ENCODE assay signal across 12 cellular contexts in the genomic region with DNA sequence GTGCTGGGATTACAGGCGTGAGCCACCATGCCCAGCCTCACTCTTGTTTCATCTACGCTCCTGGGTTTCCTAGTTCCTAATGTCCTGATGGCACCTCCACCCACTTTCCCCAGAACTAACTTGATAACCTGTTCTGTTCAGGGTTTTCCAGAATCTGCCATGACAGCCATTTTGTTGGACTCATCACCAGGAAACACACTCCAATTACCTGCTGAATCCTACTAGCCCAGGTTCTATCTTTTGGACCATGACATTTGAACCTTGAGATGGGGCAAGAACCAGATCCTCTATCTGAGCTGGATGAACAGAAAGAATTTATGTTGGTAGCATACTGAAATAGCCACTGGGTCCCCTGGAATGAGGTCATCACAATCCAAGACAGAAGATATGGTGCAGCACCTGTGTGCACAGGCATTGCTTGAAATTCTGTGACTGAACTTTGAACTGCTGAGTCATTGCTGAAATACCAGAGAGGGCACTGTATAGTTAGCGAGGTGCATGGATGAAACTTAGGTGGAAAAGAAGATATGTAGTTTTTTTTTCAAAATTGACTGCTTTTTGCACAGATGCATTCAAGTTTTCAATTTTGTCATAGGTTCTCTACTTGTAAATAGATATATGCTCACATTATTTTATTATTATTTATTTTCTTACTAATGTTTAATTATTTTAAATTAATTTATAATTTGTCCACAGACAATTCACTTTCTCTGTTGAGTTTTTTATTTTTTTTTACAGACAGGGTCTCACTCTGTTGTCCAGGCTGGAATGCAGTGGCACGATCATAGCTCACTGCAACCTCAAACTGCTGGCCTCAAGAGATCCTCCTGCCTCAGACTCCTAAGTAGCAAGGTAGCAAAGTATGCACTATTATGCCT. TPM values are rescaled to one million over a fixed set of nuclear protein-coding genes. Genes with fewer than 3 reads are reported as not detected.
DNase-seq lines count a peak whose midpoint lies in the region; ATAC-seq and TF ChIP-seq lines count a peak whose summit lies in the region.
"Had no signal": no experiment of that assay in that cellular context is flagged by ENCODE, and none has a peak within 500 bp of the region (broad histone marks: within the 10 kb centered on the region; RNA-seq: fewer than 3 reads in every experiment).

No MANE protein-coding gene starts in this region.

- no peaks in the 10 kb centered on the region for H3K9me3 Mint-ChIP-seq in activated CD4-positive, alpha-beta T cell treated with anti-CD3 and anti-CD28 coated beads for 36 hours (ENCODE audit: low read depth)
- peaks cover 4% of the 10 kb centered on the region for H3K9me3 Mint-ChIP-seq in activated CD4-positive, alpha-beta T cell treated with anti-CD3 and anti-CD28 coated beads, Interleukin-2, amount 10 ng/mL, durations not matched to agents 24 days and 14 days
- H3K9me3 Mint-ChIP-seq in stimulated activated naive B cell treated with anti-CD40 and anti-IgM and Interleukin-4, amounts not matched to agents 10 μg/mL and 1 μg/mL and 100 μg/mL, for 72 hours: no peaks in the 10 kb centered on the region
- H3K9me3 Mint-ChIP-seq: activated naive CD8-positive, alpha-beta T cell treated with anti-CD3 and anti-CD28 coated beads, Interleukin-2, amount 50 U/mL, for 24 hours had no signal

- no peak overlapping the region for H2AFZ ChIP-seq in MM.1S (ENCODE audit: low read length)

- H3K27me3 ChIP-seq in MM.1S (replicated peaks; ENCODE audit: insufficient read depth, low read length): no peaks in the 10 kb centered on the region

- TF ChIP-seq CTCF in MM.1S (IDR thresholded peaks at IDR 0.05; ENCODE audit: low read length): no peak

- H3K4me3 ChIP-seq in MM.1S (ENCODE audit: low read length): no peak overlapping the region
- H3K4me3 ChIP-seq: lower lobe of right lung had no signal

- no peak overlapping the region for H3K27ac ChIP-seq in MM.1S (ENCODE audit: low read length)
- H3K27ac ChIP-seq: lower lobe of right lung had no signal

- peaks cover 20% of the 10 kb centered on the region for H3K27me3 Mint-ChIP-seq in activated CD4-positive, alpha-beta T cell treated with anti-CD3 and anti-CD28 coated beads for 36 hours
- H3K27me3 Mint-ChIP-seq in activated CD4-positive, alpha-beta T cell treated with anti-CD3 and anti-CD28 coated beads, Interleukin-2, amount 10 ng/mL, durations not matched to agents 24 days and 14 days: peaks cover 4% of the 10 kb centered on the region
- H3K27me3 Mint-ChIP-seq in stimulated activated naive B cell treated with anti-CD40 and anti-IgM and Interleukin-4, amounts not matched to agents 10 μg/mL and 1 μg/mL and 100 μg/mL, for 72 hours: no peaks in the 10 kb centered on the region

- CTCF ChIA-PET in activated CD4-positive, alpha-beta T cell treated with anti-CD3 and anti-CD28 coated beads for 36 hours (lab: Charles Lee): no interaction called here

- POLR2A ChIA-PET in activated CD4-positive, alpha-beta T cell treated with anti-CD3 and anti-CD28 coated beads for 36 hours (lab: Charles Lee): no interaction called here

- no peaks in the 10 kb centered on the region for H3K36me3 ChIP-seq in MM.1S (replicated peaks; ENCODE audit: insufficient read depth, low read length)
- H3K36me3 ChIP-seq: lower lobe of right lung had no signal

- intact Hi-C loops in activated CD4-positive, alpha-beta T cell treated with anti-CD3 and anti-CD28 coated beads for 36 hours (cut with DNase I, micrococcal nuclease): no loop called here
- intact Hi-C loops in activated CD4-positive, alpha-beta T cell treated with anti-CD3 and anti-CD28 coated beads, Interleukin-2, amount 10 ng/mL, durations not matched to agents 24 days and 14 days (cut with micrococcal nuclease): no loop called here

- no peak overlapping the region for H3K27ac Mint-ChIP-seq in activated CD4-positive, alpha-beta T cell treated with anti-CD3 and anti-CD28 coated beads for 36 hours
- no peak overlapping the region for H3K27ac Mint-ChIP-seq in activated CD4-positive, alpha-beta T cell treated with anti-CD3 and anti-CD28 coated beads, Interleukin-2, amount 10 ng/mL, durations not matched to agents 24 days and 14 days
- no peak overlapping the region for H3K27ac Mint-ChIP-seq in stimulated activated naive B cell treated with anti-CD40 and anti-IgM and Interleukin-4, amounts not matched to agents 10 μg/mL and 1 μg/mL and 100 μg/mL, for 72 hours
- H3K27ac Mint-ChIP-seq: activated naive CD8-positive, alpha-beta T cell treated with anti-CD3 and anti-CD28 coated beads, Interleukin-2, amount 50 U/mL, for 24 hours had no signal

- no peaks in the 10 kb centered on the region for H3F3A ChIP-seq in MM.1S (ENCODE audit: insufficient read depth, low read length)

- H3K9ac ChIP-seq in MM.1S (ENCODE audit: low read length): no peak overlapping the region

- no peak overlapping the region for H3K4me2 ChIP-seq in MM.1S (ENCODE audit: low read depth, low read length)

- H3K4me1 ChIP-seq in MM.1S (ENCODE audit: low read length): no peaks in the 10 kb centered on the region
- H3K4me1 ChIP-seq: lower lobe of right lung had no signal

- DNase-seq in activated CD4-positive, alpha-beta T cell treated with anti-CD3 and anti-CD28 coated beads for 36 hours: no peak
- DNase-seq in activated CD4-positive, alpha-beta T cell treated with anti-CD3 and anti-CD28 coated beads, Interleukin-2, amount 10 ng/mL, durations not matched to agents 24 days and 14 days: no peak
- peak; percentile 23 for DNase-seq in MM.1S
- no peak for DNase-seq in stimulated activated naive B cell treated with anti-CD40 and anti-IgM and Interleukin-4, amounts not matched to agents 10 μg/mL and 1 μg/mL and 100 μg/mL, for 72 hours
- DNase-seq in stimulated activated CD4-positive, alpha-beta T cell treated with anti-CD3 and anti-CD28 coated beads, Interleukin-4, amount 100 ng/mL, for 24 hours: no peak
- DNase-seq in activated naive CD4-positive, alpha-beta T cell treated with anti-CD3 and anti-CD28 coated beads, Interleukin-2, amount 50 U/mL, for 16 hours: no peak
- DNase-seq in AML-193 (lab: John Stamatoyannopoulos, UW): no peak
- DNase-seq: activated CD4-positive, CD25-positive, alpha-beta regulatory T cell treated with anti-CD3 and anti-CD28 coated beads, Interleukin-2, amount 50 U/mL, for 72 hours; activated naive CD8-positive, alpha-beta T cell treated with anti-CD3 and anti-CD28 coated beads, Interleukin-2, amount 50 U/mL, for 24 hours; lower lobe of right lung; substantia nigra had no signal

- H4K20me1 ChIP-seq in MM.1S (ENCODE audit: insufficient read depth, low read length): no peaks in the 10 kb centered on the region

- ATAC-seq in activated CD4-positive, alpha-beta T cell treated with anti-CD3 and anti-CD28 coated beads for 36 hours: peak; percentile 58
- ATAC-seq in HG02884 (IDR thresholded peaks at IDR 0.05; ENCODE audit: unreplicated experiment): peak; percentile 85
- ATAC-seq in stimulated activated naive B cell treated with anti-CD40 and anti-IgM and Interleukin-4, amounts not matched to agents 10 μg/mL and 1 μg/mL and 100 μg/mL, for 72 hours (replicated peaks): peak; percentile 52 to 75
- ATAC-seq: activated naive CD8-positive, alpha-beta T cell treated with anti-CD3 and anti-CD28 coated beads, Interleukin-2, amount 50 U/mL, for 24 hours; lower lobe of right lung had no signal

- H3K4me3 Mint-ChIP-seq in activated CD4-positive, alpha-beta T cell treated with anti-CD3 and anti-CD28 coated beads for 36 hours: no peak overlapping the region
- no peak overlapping the region for H3K4me3 Mint-ChIP-seq in activated CD4-positive, alpha-beta T cell treated with anti-CD3 and anti-CD28 coated beads, Interleukin-2, amount 10 ng/mL, durations not matched to agents 24 days and 14 days
- H3K4me3 Mint-ChIP-seq in stimulated activated naive B cell treated with anti-CD40 and anti-IgM and Interleukin-4, amounts not matched to agents 10 μg/mL and 1 μg/mL and 100 μg/mL, for 72 hours: no peak overlapping the region
- H3K4me3 Mint-ChIP-seq: activated naive CD8-positive, alpha-beta T cell treated with anti-CD3 and anti-CD28 coated beads, Interleukin-2, amount 50 U/mL, for 24 hours had no signal

- H3K4me1 Mint-ChIP-seq in activated CD4-positive, alpha-beta T cell treated with anti-CD3 and anti-CD28 coated beads for 36 hours: no peaks in the 10 kb centered on the region
- peaks cover 3% of the 10 kb centered on the region for H3K4me1 Mint-ChIP-seq in activated CD4-positive, alpha-beta T cell treated with anti-CD3 and anti-CD28 coated beads, Interleukin-2, amount 10 ng/mL, durations not matched to agents 24 days and 14 days
- peaks cover 22 to 28% of the 10 kb centered on the region in 2 donors for H3K4me1 Mint-ChIP-seq in stimulated activated naive B cell treated with anti-CD40 and anti-IgM and Interleukin-4, amounts not matched to agents 10 μg/mL and 1 μg/mL and 100 μg/mL, for 72 hours

- H3K36me3 Mint-ChIP-seq in activated CD4-positive, alpha-beta T cell treated with anti-CD3 and anti-CD28 coated beads for 36 hours (ENCODE audit: low read depth): no peaks in the 10 kb centered on the region
- H3K36me3 Mint-ChIP-seq in activated CD4-positive, alpha-beta T cell treated with anti-CD3 and anti-CD28 coated beads, Interleukin-2, amount 10 ng/mL, durations not matched to agents 24 days and 14 days (ENCODE audit: low read depth): no peaks in the 10 kb centered on the region
- no peaks in the 10 kb centered on the region for H3K36me3 Mint-ChIP-seq in stimulated activated naive B cell treated with anti-CD40 and anti-IgM and Interleukin-4, amounts not matched to agents 10 μg/mL and 1 μg/mL and 100 μg/mL, for 72 hours

- no peaks in the 10 kb centered on the region for H3K9me3 ChIP-seq in MM.1S (replicated peaks; ENCODE audit: insufficient read depth, low read length)
- H3K9me3 ChIP-seq: lower lobe of right lung had no signal

- H3K79me2 ChIP-seq in MM.1S (ENCODE audit: low read length): no peaks in the 10 kb centered on the region

- H3K9me2 ChIP-seq in MM.1S (replicated peaks; ENCODE audit: insufficient read depth, low read length): no peaks in the 10 kb centered on the region

RNA-seq across cellular contexts. Expression of a gene that starts 42.8 kb away (rescaled TPM):
- 10 to 100 TPM in 1 of 2 experiments, 1 to 10 TPM in 1; 8.5 to 10.1 TPM for total RNA-seq in activated CD4-positive, alpha-beta T cell treated with anti-CD3 and anti-CD28 coated beads for 36 hours
- total RNA-seq in activated CD4-positive, alpha-beta T cell treated with anti-CD3 and anti-CD28 coated beads, Interleukin-2, amount 10 ng/mL, durations not matched to agents 24 days and 14 days: 14.6 and 14.9 TPM in 2 replicates
